In the genomic region with DNA sequence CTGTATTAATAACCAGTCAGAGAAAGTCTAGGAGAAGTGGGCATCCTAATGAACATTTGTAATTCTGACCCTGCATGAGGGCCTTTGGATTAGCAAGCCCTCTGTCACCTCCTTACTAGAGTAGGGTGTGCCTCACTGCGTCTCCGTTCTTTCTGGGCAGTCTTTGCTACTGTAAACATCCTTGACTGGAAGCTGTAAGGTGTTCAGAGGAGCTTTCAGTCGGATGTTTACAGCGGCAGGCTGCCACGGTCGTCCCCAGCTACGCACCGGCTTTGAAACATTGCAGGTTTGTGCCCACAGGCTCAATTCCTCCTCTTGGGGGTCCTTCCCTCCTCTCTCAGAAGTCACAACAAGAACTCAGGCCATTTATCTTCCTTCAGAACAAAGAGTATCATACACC, we compare ENCODE assay signal across 24 cellular contexts. TPM values are rescaled to one million over a fixed set of nuclear protein-coding genes. Genes with fewer than 3 reads are reported as not detected.
DNase-seq lines count a peak whose midpoint lies in the region; ATAC-seq and TF ChIP-seq lines count a peak whose summit lies in the region.
"Had no signal": no experiment of that assay in that cellular context is flagged by ENCODE, and none has a peak within 500 bp of the region (broad histone marks: within the 10 kb centered on the region; RNA-seq: fewer than 3 reads in every experiment).

No MANE protein-coding gene starts in this region.

- peak in 1 of 2 donors; percentile 35 for ATAC-seq in lower lobe of right lung

- intact Hi-C loops in lower lobe of right lung (cut with DNase I): no loop called here

- H3K27ac ChIP-seq in OCI-LY3 (ENCODE audit: low read length) (peak overlapping the region; percentile 99), coronary artery (no peak overlapping the region), lower lobe of right lung (peak overlapping the region; percentile 21), rectal smooth muscle tissue (ENCODE audit: low read depth, low read length) (peak overlapping the region; percentile 19), SJCRH30 (no peak overlapping the region)
- H3K27ac ChIP-seq: BLaER1 treated with 17β-estradiol and CSF1 and Interleukin-3, amounts not matched to agents 10 nM and 100 nM; GM23248; HL-60 had no signal

- H3K4me2 ChIP-seq in OCI-LY3 (ENCODE audit: low read length): peak overlapping the region; percentile 81
- H3K4me2 ChIP-seq: BLaER1 treated with 17β-estradiol and CSF1 and Interleukin-3, amounts not matched to agents 10 nM and 100 nM had no signal

- DNase-seq in coronary artery (ENCODE audit: low spot score) (peak; percentile 40), lower lobe of right lung (no peak), SJCRH30 (no peak), NCI-H1694 (lab: John Stamatoyannopoulos, UW) (no peak), OCI-M1 (lab: John Stamatoyannopoulos, UW) (no peak), NCI-H146 (lab: John Stamatoyannopoulos, UW) (no peak)
- DNase-seq: Caco-2; CD4-positive, alpha-beta memory T cell; DMS 273 treated with DMSO at 0.1 percent for 48 hours; DMS79 treated with DMSO at 0.1 percent for 48 hours; GM23248; H9; KBM-7; NCI-H1092; NCI-H1436; NCI-H2029 treated with DMSO at 0.1 percent for 48 hours; NCI-H2171; NCI-H345; NCI-H524; NCI-H82 had no signal

- peak overlapping the region; percentile 51 for H3K4me3 ChIP-seq in OCI-LY3 (ENCODE audit: low read length)
- no peak overlapping the region for H3K4me3 ChIP-seq in coronary artery
- no peak overlapping the region for H3K4me3 ChIP-seq in lower lobe of right lung
- no peak overlapping the region for H3K4me3 ChIP-seq in rectal smooth muscle tissue (ENCODE audit: low read length)
- H3K4me3 ChIP-seq in SJCRH30: no peak overlapping the region
- H3K4me3 ChIP-seq: BLaER1 treated with 17β-estradiol and CSF1 and Interleukin-3, amounts not matched to agents 10 nM and 100 nM; GM23248 had no signal

- H4K20me1 ChIP-seq in OCI-LY3 (ENCODE audit: insufficient read depth, low read length): no peaks in the 10 kb centered on the region

- H3K27me3 ChIP-seq in OCI-LY3 (ENCODE audit: low read depth, low read length) (no peaks in the 10 kb centered on the region), lower lobe of right lung (ENCODE audit: low read depth) (no peaks in the 10 kb centered on the region), rectal smooth muscle tissue (ENCODE audit: control insufficient read depth, insufficient read depth, low read length) (no peaks in the 10 kb centered on the region), SJCRH30 (no peaks in the 10 kb centered on the region)
- H3K27me3 ChIP-seq: BLaER1 treated with 17β-estradiol and CSF1 and Interleukin-3, amounts not matched to agents 10 nM and 100 nM had no signal

- H3K9me3 ChIP-seq in OCI-LY3 (ENCODE audit: insufficient read depth, low read length): no peaks in the 10 kb centered on the region
- no peaks in the 10 kb centered on the region for H3K9me3 ChIP-seq in lower lobe of right lung
- H3K9me3 ChIP-seq in SJCRH30 (replicated peaks): no peaks in the 10 kb centered on the region; the same call in 1 of the 2 replicates
- H3K9me3 ChIP-seq: BLaER1 treated with 17β-estradiol and CSF1 and Interleukin-3, amounts not matched to agents 10 nM and 100 nM; Caco-2 had no signal

- TF ChIP-seq CTCF in OCI-LY3 (IDR thresholded peaks at IDR 0.05; ENCODE audit: low read depth, low read length): no peak
- TF ChIP-seq CTCF in coronary artery (IDR thresholded peaks at IDR 0.05): no peak
- no peak for TF ChIP-seq CTCF in lower lobe of right lung (IDR thresholded peaks at IDR 0.05)

- H3K9ac ChIP-seq in OCI-LY3 (ENCODE audit: low read length) (peak overlapping the region; percentile 46), rectal smooth muscle tissue (ENCODE audit: low read length) (no peak overlapping the region)
- H3K9ac ChIP-seq: BLaER1 treated with 17β-estradiol and CSF1 and Interleukin-3, amounts not matched to agents 10 nM and 100 nM; GM23248 had no signal

- H3K36me3 ChIP-seq in OCI-LY3 (replicated peaks; ENCODE audit: low read depth, low read length) (peaks cover 55% of the 10 kb centered on the region), lower lobe of right lung (peaks cover 86% of the 10 kb centered on the region), rectal smooth muscle tissue (ENCODE audit: control insufficient read depth, insufficient read depth, low read length) (peaks cover 33% of the 10 kb centered on the region), SJCRH30 (peaks cover 51% of the 10 kb centered on the region)

- H3K79me2 ChIP-seq in OCI-LY3 (ENCODE audit: low read length): peaks cover 10% of the 10 kb centered on the region; the same call in 1 of the 2 replicates

- H3K4me1 ChIP-seq in OCI-LY3 (ENCODE audit: low read length): peaks cover 52% of the 10 kb centered on the region
- no peaks in the 10 kb centered on the region for H3K4me1 ChIP-seq in lower lobe of right lung
- peaks cover 20% of the 10 kb centered on the region for H3K4me1 ChIP-seq in rectal smooth muscle tissue (ENCODE audit: control insufficient read depth, insufficient read depth, low read length)
- H3K4me1 ChIP-seq in SJCRH30: peaks cover 11% of the 10 kb centered on the region
- H3K4me1 ChIP-seq: Caco-2 had no signal

- no peak overlapping the region for H2AFZ ChIP-seq in OCI-LY3 (ENCODE audit: low read depth, low read length)
- H2AFZ ChIP-seq: GM23248 had no signal

RNA-seq across cellular contexts. Expression of a gene that starts 29.4 kb away (rescaled TPM):
- 0.89 TPM for total RNA-seq in lower lobe of right lung
- total RNA-seq in SJCRH30 (2014; rRNA removed; shearing (Covaris generic)): 0.05 and 0.12 TPM in 2 replicates
- total RNA-seq: GM23248 had no signal

Comparison
In these comparisons a context has a peak if more than half of its experiments do, and no peak if none do; other contexts are left out.
1. H3K27ac ChIP-seq: peak in OCI-LY3 (single experiment), lower lobe of right lung (single experiment) and rectal smooth muscle tissue (single experiment); none in coronary artery (0 of 2) and SJCRH30 (single experiment).